In genomic region chr5:57955506-57955905, GRCh38 we compare ENCODE assay signal across 18 cellular contexts.
"Had no signal": no experiment of that assay in that cellular context is flagged by ENCODE, and none has a peak within 500 bp of the region (broad histone marks: within the 10 kb centered on the region; RNA-seq: fewer than 3 reads in every experiment).

No MANE protein-coding gene starts in this region.

- H3K9ac ChIP-seq: neural progenitor cell had no signal

- H3K4me1 ChIP-seq: esophagus squamous epithelium, gastroesophageal sphincter, suprapubic skin, thyroid gland had no signal

- H3K9me3 ChIP-seq: esophagus squamous epithelium, gastroesophageal sphincter, left ventricle myocardium inferior, lower lobe of right lung, ovary, suprapubic skin, thyroid gland had no signal

- H2AFZ ChIP-seq: neural progenitor cell had no signal

- H3K27ac ChIP-seq: esophagus squamous epithelium, gastroesophageal sphincter, left ventricle myocardium inferior, lower lobe of right lung, neural progenitor cell, ovary, suprapubic skin, thyroid gland had no signal

- H3K27me3 ChIP-seq: esophagus squamous epithelium, gastroesophageal sphincter, neural progenitor cell, ovary, suprapubic skin, thyroid gland had no signal

- H3K4me2 ChIP-seq: neural progenitor cell had no signal

- H3K36me3 ChIP-seq: esophagus squamous epithelium, gastroesophageal sphincter, left ventricle myocardium inferior, lower lobe of right lung, neural progenitor cell, ovary, suprapubic skin, thyroid gland had no signal

- H3K4me3 ChIP-seq: esophagus squamous epithelium, gastroesophageal sphincter, left ventricle myocardium inferior, lower lobe of right lung, neural progenitor cell, ovary, suprapubic skin, thyroid gland had no signal

- DNase-seq: effector memory CD8-positive, alpha-beta T cell; esophagus squamous epithelium; foreskin fibroblast; glutamatergic neuron; immature natural killer cell; left ventricle myocardium inferior; lower lobe of right lung; nucleus accumbens; ovary; right cardiac atrium; small intestine; stimulated activated CD4-positive, alpha-beta T cell treated with anti-CD3 and anti-CD28 coated beads, Interleukin-4, amount 100 ng/mL, for 1 hour; stimulated activated CD8-positive, alpha-beta memory T cell treated with anti-CD3 and anti-CD28 coated beads, Interleukin-4, amount 100 ng/mL, for 48 hours; stimulated activated naive CD8-positive, alpha-beta T cell treated with anti-CD3 and anti-CD28 coated beads, Interleukin-15, Interleukin-2, amounts not matched to agents 100 U/mL and 50 U/mL, for 24 hours; thyroid gland had no signal
